Comparison of ENCODE assay signal across 14 cellular contexts in genomic region chr14:97976861-97977260, GRCh38.
DNase-seq lines count a peak whose midpoint lies in the region; ATAC-seq and TF ChIP-seq lines count a peak whose summit lies in the region.
"Had no signal": no experiment of that assay in that cellular context is flagged by ENCODE, and none has a peak within 500 bp of the region (broad histone marks: within the 10 kb centered on the region; RNA-seq: fewer than 3 reads in every experiment).

No MANE protein-coding gene starts in this region.

- in situ Hi-C loops in HAP-1 (cut with MboI; ENCODE audit: low sequenced_read_pairs) = no loop called here

- H3K36me3 Mint-ChIP-seq in activated T-cell treated with anti-CD3 and anti-CD28 coated beads, Interleukin-2, amount 50 U/mL, for 4 hours (ENCODE audit: insufficient read depth) = peaks cover 7% of the 10 kb centered on the region
- H3K36me3 Mint-ChIP-seq in stimulated activated naive B cell treated with anti-CD40 and anti-IgM and Interleukin-4, amounts not matched to agents 10 μg/mL and 1 μg/mL and 100 μg/mL, for 72 hours = no peaks in the 10 kb centered on the region
- H3K36me3 Mint-ChIP-seq in CD14-positive monocyte = no peaks in the 10 kb centered on the region

- no peaks in the 10 kb centered on the region for H3K9me3 Mint-ChIP-seq in activated T-cell treated with anti-CD3 and anti-CD28 coated beads, Interleukin-2, amount 50 U/mL, for 4 hours
- H3K9me3 Mint-ChIP-seq in stimulated activated naive B cell treated with anti-CD40 and anti-IgM and Interleukin-4, amounts not matched to agents 10 μg/mL and 1 μg/mL and 100 μg/mL, for 72 hours = peaks cover 0 to 5% of the 10 kb centered on the region in 2 donors
- H3K9me3 Mint-ChIP-seq in CD14-positive monocyte = peaks cover 0 to 6% (median 0%) of the 10 kb centered on the region in 7 donors

- H3K36me3 ChIP-seq in KOPT-K1 (ENCODE audit: insufficient read depth, low read length) (peaks cover 22% of the 10 kb centered on the region), HAP-1 (replicated peaks) (no peaks in the 10 kb centered on the region)

- peak overlapping the region; percentile 99 for H3K27ac ChIP-seq in KOPT-K1 (ENCODE audit: low read depth, low read length, poor library complexity, severe bottlenecking)
- H3K27ac ChIP-seq in skin epidermis = peak overlapping the region in 20 of 21 experiments; percentile 58 to 96 (median 80)
- H3K27ac ChIP-seq: GM23248 had no signal

- no peak for TF ChIP-seq CTCF in CD14-positive monocyte (IDR thresholded peaks at IDR 0.05)

- no peak for ATAC-seq in activated T-cell treated with anti-CD3 and anti-CD28 coated beads, Interleukin-2, amount 50 U/mL, for 4 hours
- ATAC-seq in stimulated activated naive B cell treated with anti-CD40 and anti-IgM and Interleukin-4, amounts not matched to agents 10 μg/mL and 1 μg/mL and 100 μg/mL, for 72 hours (replicated peaks) = no peak

- no peaks in the 10 kb centered on the region for H3K4me1 ChIP-seq in HAP-1

- no peaks in the 10 kb centered on the region for H3K27me3 ChIP-seq in HAP-1 (ENCODE audit: low read depth)

- peak overlapping the region; percentile 10 to 36 (median 30) for H3K4me3 ChIP-seq in skin epidermis
- no peak overlapping the region for H3K4me3 ChIP-seq in HAP-1
- H3K4me3 ChIP-seq: GM23248 had no signal

- DNase-seq in activated T-cell treated with anti-CD3 and anti-CD28 coated beads, Interleukin-2, amount 50 U/mL, for 4 hours = no peak
- DNase-seq in globus pallidus (ENCODE audit: low spot score) (peak; percentile 5), putamen (ENCODE audit: low spot score) (no peak), HAP-1 (ENCODE audit: low spot score in 2 of 2) (no peak), CD14-positive monocyte (ENCODE audit: low spot score) (no peak)
- DNase-seq in stimulated activated naive B cell treated with anti-CD40 and anti-IgM and Interleukin-4, amounts not matched to agents 10 μg/mL and 1 μg/mL and 100 μg/mL, for 72 hours = no peak
- DNase-seq: central memory CD4-positive, alpha-beta T cell; DMS79; GM23248; midbrain; NCI-H1417 treated with DMSO at 0.1 percent for 48 hours; stimulated activated CD4-positive, alpha-beta T cell treated with anti-CD3 and anti-CD28 coated beads, Interleukin-2, amount 100 ng/mL, for 24 hours had no signal

- H3K9me3 ChIP-seq in KOPT-K1 (ENCODE audit: insufficient read depth, low read length, poor library complexity, severe bottlenecking) = no peaks in the 10 kb centered on the region
- H3K9me3 ChIP-seq in HAP-1 = no peaks in the 10 kb centered on the region

- H3K4me1 Mint-ChIP-seq in activated T-cell treated with anti-CD3 and anti-CD28 coated beads, Interleukin-2, amount 50 U/mL, for 4 hours (ENCODE audit: low read depth) = peaks cover 86% of the 10 kb centered on the region
- H3K4me1 Mint-ChIP-seq in stimulated activated naive B cell treated with anti-CD40 and anti-IgM and Interleukin-4, amounts not matched to agents 10 μg/mL and 1 μg/mL and 100 μg/mL, for 72 hours = no peaks in the 10 kb centered on the region
- no peaks in the 10 kb centered on the region for H3K4me1 Mint-ChIP-seq in CD14-positive monocyte

- H3K4me3 Mint-ChIP-seq in activated T-cell treated with anti-CD3 and anti-CD28 coated beads, Interleukin-2, amount 50 U/mL, for 4 hours = peak overlapping the region; percentile 86
- no peak overlapping the region for H3K4me3 Mint-ChIP-seq in stimulated activated naive B cell treated with anti-CD40 and anti-IgM and Interleukin-4, amounts not matched to agents 10 μg/mL and 1 μg/mL and 100 μg/mL, for 72 hours
- H3K4me3 Mint-ChIP-seq in CD14-positive monocyte = no peak overlapping the region

- H3K27me3 Mint-ChIP-seq in activated T-cell treated with anti-CD3 and anti-CD28 coated beads, Interleukin-2, amount 50 U/mL, for 4 hours (ENCODE audit: low read depth) = no peaks in the 10 kb centered on the region
- no peaks in the 10 kb centered on the region for H3K27me3 Mint-ChIP-seq in stimulated activated naive B cell treated with anti-CD40 and anti-IgM and Interleukin-4, amounts not matched to agents 10 μg/mL and 1 μg/mL and 100 μg/mL, for 72 hours
- H3K27me3 Mint-ChIP-seq in CD14-positive monocyte (ENCODE audit: low read depth in 3 of 3) = peaks cover 0 to 3% (median 0%) of the 10 kb centered on the region in 3 donors

- intact Hi-C loops in CD14-positive monocyte (cut with micrococcal nuclease) = no loop called here

- no peak overlapping the region for H3K27ac Mint-ChIP-seq in stimulated activated naive B cell treated with anti-CD40 and anti-IgM and Interleukin-4, amounts not matched to agents 10 μg/mL and 1 μg/mL and 100 μg/mL, for 72 hours
- H3K27ac Mint-ChIP-seq in CD14-positive monocyte = no peak overlapping the region
